9 cellular contexts compared by ENCODE assay signal in the genomic region with DNA sequence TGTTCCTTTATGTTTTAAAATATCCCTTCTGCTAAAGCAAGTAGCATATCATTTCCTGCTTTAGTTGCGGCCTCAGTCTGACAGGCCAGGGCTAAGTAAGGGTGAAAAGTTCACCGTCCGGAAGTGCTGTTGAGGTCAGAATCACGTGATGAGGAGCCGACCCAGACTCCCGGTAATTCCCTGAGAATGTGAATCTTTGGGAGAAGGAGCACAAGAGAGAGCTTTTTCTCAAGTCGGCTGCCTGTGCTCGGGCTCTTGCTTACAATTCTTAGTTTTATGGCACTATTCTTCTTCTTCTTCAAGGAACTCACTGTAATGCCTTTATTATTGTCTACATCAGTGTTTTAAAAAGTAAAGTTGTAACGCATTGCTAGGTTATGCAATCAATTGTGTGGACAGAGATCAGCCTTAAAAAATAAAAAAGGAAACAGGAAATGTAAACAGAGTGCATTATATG.
DNase-seq lines count a peak whose midpoint lies in the region; ATAC-seq and TF ChIP-seq lines count a peak whose summit lies in the region.
"Had no signal": no experiment of that assay in that cellular context is flagged by ENCODE, and none has a peak within 500 bp of the region (broad histone marks: within the 10 kb centered on the region; RNA-seq: fewer than 3 reads in every experiment).

No MANE protein-coding gene starts in this region.

- 6 to 25% methylated on average over 9 of the region's 9 CpGs for WGBS in esophagus squamous epithelium, 2 donors

- H3K27ac ChIP-seq in esophagus squamous epithelium, result peak overlapping the region; percentile 35 to 65 (median 62)
- H3K27ac ChIP-seq: neutrophil had no signal

- DNase-seq in AG04449 (ENCODE audit: low read depth, low spot score) (peak; percentile 82), SK-N-DZ (ENCODE audit: low spot score) (peak; percentile 86), esophagus squamous epithelium (lab: John Stamatoyannopoulos, UW) (peak; percentile 1), natural killer cell (peak; percentile 17), G401 (ENCODE audit: low spot score) (no peak), COR-L47 (lab: John Stamatoyannopoulos, UW) (no peak)

- in situ Hi-C loops in G401 (cut with HindIII; ENCODE audit: low sequenced_read_pairs), result no loop called here

- H3K4me1 ChIP-seq in esophagus squamous epithelium, result peaks cover 3 to 26% (median 8%) of the 10 kb centered on the region in 3 donors

- H3K27me3 Mint-ChIP-seq in natural killer cell (ENCODE audit: low read depth in 2 of 2), result no peaks in the 10 kb centered on the region

- peak overlapping the region; percentile 68 to 79 for H3K27ac Mint-ChIP-seq in natural killer cell

- ATAC-seq in GM18861 (IDR thresholded peaks at IDR 0.05; ENCODE audit: unreplicated experiment) (peak; percentile 84), HG03159 (IDR thresholded peaks at IDR 0.05; ENCODE audit: unreplicated experiment) (peak; percentile 87), natural killer cell (peak; percentile 50 to 83 (median 72))

- POLR2A ChIA-PET in AG04449 (lab: Yijun Ruan, JAX), result no interaction called here

- H3K4me3 Mint-ChIP-seq in natural killer cell, result peak overlapping the region; percentile 66

- CTCF ChIA-PET in AG04449 (lab: Yijun Ruan, JAX), result interaction anchor here (2.1 kb wide), 1 partner anchor 11 kb away, joined by 4 read pairs; no protein-coding TSS in a partner anchor

- no peaks in the 10 kb centered on the region for H3K9me3 Mint-ChIP-seq in natural killer cell

- no peaks in the 10 kb centered on the region for H3K36me3 Mint-ChIP-seq in natural killer cell

- H3K9me3 ChIP-seq in esophagus squamous epithelium, result no peaks in the 10 kb centered on the region
- H3K9me3 ChIP-seq: neutrophil had no signal

- intact Hi-C loops in esophagus squamous epithelium (cut with DNase I), result no loop called here
- intact Hi-C loops in natural killer cell (cut with micrococcal nuclease), result no loop called here

- no peaks in the 10 kb centered on the region for H3K27me3 ChIP-seq in esophagus squamous epithelium
- H3K27me3 ChIP-seq: neutrophil had no signal

- TF ChIP-seq POLR2A in esophagus squamous epithelium (IDR thresholded peaks at IDR 0.05), result no peak

- no peaks in the 10 kb centered on the region for H3K36me3 ChIP-seq in esophagus squamous epithelium
- H3K36me3 ChIP-seq: neutrophil had no signal

- TF ChIP-seq CTCF in AG04449 (IDR thresholded peaks at IDR 0.05; ENCODE audit: insufficient read depth, low read length, missing control alignments), result no peak
- no peak for TF ChIP-seq CTCF in esophagus squamous epithelium (IDR thresholded peaks at IDR 0.05)
- TF ChIP-seq CTCF in natural killer cell (IDR thresholded peaks at IDR 0.05), result no peak

- peaks cover 14 to 25% of the 10 kb centered on the region in 2 donors for H3K4me1 Mint-ChIP-seq in natural killer cell

- no peak overlapping the region for H3K4me3 ChIP-seq in AG04449 (ENCODE audit: low read depth, low read length)
- peak overlapping the region in 3 of 4 donors; percentile 14 to 44 (median 19) for H3K4me3 ChIP-seq in esophagus squamous epithelium

Comparison
In these comparisons a context has a peak if more than half of its experiments do, and no peak if none do; other contexts are left out.
1. DNase-seq: peak in AG04449 (single experiment), SK-N-DZ (single experiment), esophagus squamous epithelium (single experiment) and natural killer cell (single experiment); none in G401 (single experiment) and COR-L47 (single experiment).
2. Peak in every context shown above with its lines, with median percentiles within 50 percentile points of each other: ATAC-seq.